In genomic region chr12:131035268-131035681, GRCh38 we compare ENCODE assay signal across 20 cellular contexts.
A peak's percentile ranks its signal among the peaks of the same experiment; 100 is the strongest.
DNase-seq lines count a peak whose midpoint lies in the region; ATAC-seq and TF ChIP-seq lines count a peak whose summit lies in the region.
"Had no signal": no experiment of that assay in that cellular context is flagged by ENCODE, and none has a peak within 500 bp of the region (broad histone marks: within the 10 kb centered on the region; RNA-seq: fewer than 3 reads in every experiment).

No MANE protein-coding gene starts in this region.

- H3K27ac ChIP-seq in spleen = no peak overlapping the region
- H3K27ac ChIP-seq: gastrocnemius medialis, vagina had no signal

- H3K4me1 ChIP-seq in spleen = peaks cover 0 to 4% (median 0%) of the 10 kb centered on the region in 6 donors
- H3K4me1 ChIP-seq: gastrocnemius medialis had no signal

- DNase-seq in NCI-H2171 treated with DMSO at 0.1 percent for 48 hours (lab: John Stamatoyannopoulos, UW) (peak; percentile 28), NCI-H2171 (lab: John Stamatoyannopoulos, UW) (no peak), germinal center (ENCODE audit: low spot score) (peak; percentile 58), spleen (peak; percentile 84), glomerular visceral epithelial cell (ENCODE audit: extremely low spot score) (no peak), NCI-H510A (lab: John Stamatoyannopoulos, UW) (no peak), activated gamma-delta T cell treated with Interleukin-2 at 50 U/mL for 16 hours (no peak)
- DNase-seq: activated B cell treated with CpG ODN at 0.5 μM for 24 hours; activated naive CD8-positive, alpha-beta T cell treated with anti-CD3 and anti-CD28 coated beads, Interleukin-2, amount 10 ng/mL, durations not matched to agents 7 days and 5 days; activated T-cell treated with anti-CD3 and anti-CD28 coated beads for 4 hours; CD8-positive, alpha-beta T cell; central memory CD4-positive, alpha-beta T cell; gastrocnemius medialis; H7; IMR-90; NCI-H1048; NCI-H226; stimulated activated CD4-positive, alpha-beta T cell treated with anti-CD3 and anti-CD28 coated beads, Interleukin-1b, Interleukin-23, amount 100 ng/mL, for 48 hours had no signal

- H3K27me3 ChIP-seq in spleen (replicated peaks in 1 of 7) = peaks cover 0 to 30% (median 0%) of the 10 kb centered on the region in 7 donors
- H3K27me3 ChIP-seq: vagina had no signal

- no peak for TF ChIP-seq POLR2A in spleen (IDR thresholded peaks at IDR 0.05)

- H3K36me3 ChIP-seq in spleen = no peaks in the 10 kb centered on the region
- H3K36me3 ChIP-seq: gastrocnemius medialis, vagina had no signal

- no peaks in the 10 kb centered on the region for H3K9me3 ChIP-seq in spleen
- H3K9me3 ChIP-seq: gastrocnemius medialis, vagina had no signal

- ATAC-seq in HG02852 (IDR thresholded peaks at IDR 0.05; ENCODE audit: unreplicated experiment) = peak; percentile 84
- ATAC-seq: CD8-positive, alpha-beta T cell; gastrocnemius medialis had no signal

- WGBS in spleen, 5 donors = 61 to 87% (median 85%) methylated on average over 7 to 16 of the region's 16 CpGs

- TF ChIP-seq CTCF in spleen (IDR thresholded peaks at IDR 0.05 in 8 of 11, conservative IDR thresholded peaks at IDR 0.05 in 3 of 11) = no peak

- H3K4me3 ChIP-seq in spleen = no peak overlapping the region
- H3K4me3 ChIP-seq: gastrocnemius medialis, vagina had no signal

- intact Hi-C loops in spleen (cut with DNase I; ENCODE audit: low total_unique reads) = no loop called here

Comparison
In these comparisons a context has a peak if more than half of its experiments do, and no peak if none do; other contexts are left out.
1. DNase-seq: peak in NCI-H2171 treated with DMSO at 0.1 percent for 48 hours (single experiment), germinal center (single experiment) and spleen (single experiment); none in NCI-H2171 (single experiment), glomerular visceral epithelial cell (single experiment), NCI-H510A (single experiment) and activated gamma-delta T cell treated with Interleukin-2 at 50 U/mL for 16 hours (single experiment).